12 cellular contexts compared by ENCODE assay signal in the genomic region with DNA sequence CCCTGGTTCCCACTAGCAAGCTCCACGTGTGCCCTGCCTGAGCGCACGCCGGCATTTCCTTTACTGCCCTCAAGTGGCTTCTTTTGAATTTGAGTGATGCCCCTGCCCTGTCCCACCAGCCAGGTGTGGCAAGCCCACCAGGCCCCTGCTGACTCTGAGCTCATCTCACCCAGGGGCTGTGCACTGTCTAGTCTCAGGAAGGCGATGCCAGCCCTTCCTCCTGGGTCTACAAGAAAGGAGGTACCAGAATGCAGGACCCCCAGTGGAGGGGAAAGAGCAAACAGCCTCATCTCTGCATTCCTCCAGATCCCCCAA. TPM values are rescaled to one million over a fixed set of nuclear protein-coding genes. Genes with fewer than 3 reads are reported as not detected.
DNase-seq lines count a peak whose midpoint lies in the region; ATAC-seq and TF ChIP-seq lines count a peak whose summit lies in the region.
"Had no signal": no experiment of that assay in that cellular context is flagged by ENCODE, and none has a peak within 500 bp of the region (broad histone marks: within the 10 kb centered on the region; RNA-seq: fewer than 3 reads in every experiment).

No MANE protein-coding gene starts in this region.

- no peaks in the 10 kb centered on the region for H4K20me1 ChIP-seq in OCI-LY7 (ENCODE audit: insufficient read depth, low read length)

- H3K36me3 ChIP-seq in OCI-LY7 (ENCODE audit: insufficient read depth, low read length) (peaks cover 94% of the 10 kb centered on the region), mucosa of stomach (ENCODE audit: control insufficient read depth, insufficient read depth, low read length) (peaks cover 14% of the 10 kb centered on the region), thymus (ENCODE audit: control insufficient read depth, insufficient read depth) (peaks cover 97% of the 10 kb centered on the region)
- peaks cover 48% of the 10 kb centered on the region for H3K36me3 ChIP-seq in CD8-positive, alpha-beta T cell (ENCODE audit: insufficient read depth, low read length)

- intact Hi-C loops in OCI-LY7 (cut with micrococcal nuclease; ENCODE audit: unreplicated experiment), result loop anchor here (5.0 kb wide), 1 partner anchor 72 kb away; no protein-coding TSS in a partner anchor
- intact Hi-C loops in CD8-positive, alpha-beta T cell (cut with DNase I, micrococcal nuclease), result no loop called here

- H3K9me2 ChIP-seq in OCI-LY7 (ENCODE audit: insufficient read depth, low read length), result no peaks in the 10 kb centered on the region

- H3K4me1 Mint-ChIP-seq in CD8-positive, alpha-beta T cell (ENCODE audit: low read depth), result peaks cover 1% of the 10 kb centered on the region

- no peak overlapping the region for H3K4me3 Mint-ChIP-seq in CD8-positive, alpha-beta T cell
- H3K4me3 Mint-ChIP-seq: activated B cell treated with CpG ODN at 0.5 μM for 24 hours had no signal

- BruUV-seq in OCI-LY7 (replicated peaks; lab: Mats Ljungman, UMichigan), result no TSS peak

- peak overlapping the region; percentile 1 for H3K9ac ChIP-seq in mucosa of stomach (ENCODE audit: low read length)

- no peaks in the 10 kb centered on the region for H3K79me2 ChIP-seq in OCI-LY7 (ENCODE audit: insufficient read depth, low read depth, low read length)

- H3K9me3 ChIP-seq in OCI-LY7 (ENCODE audit: low read length), result no peaks in the 10 kb centered on the region
- H3K9me3 ChIP-seq in mucosa of stomach (ENCODE audit: control insufficient read depth, low read length), result no peaks in the 10 kb centered on the region
- no peaks in the 10 kb centered on the region for H3K9me3 ChIP-seq in thymus (ENCODE audit: control insufficient read depth)
- no peaks in the 10 kb centered on the region for H3K9me3 ChIP-seq in CD8-positive, alpha-beta T cell (ENCODE audit: low read length)

- CTCF ChIA-PET in OCI-LY7 (lab: Charles Lee; ENCODE audit: unreplicated experiment), result interaction anchor here (0.6 kb wide), 1 partner anchor 109 kb away, joined by 3 read pairs; no protein-coding TSS in a partner anchor
- CTCF ChIA-PET in CD8-positive, alpha-beta T cell (lab: Charles Lee), result no interaction called here

- DNase-seq in OCI-LY7 (ENCODE audit: low spot score), result no peak
- DNase-seq in coronary artery (ENCODE audit: low spot score), result no peak
- no peak for DNase-seq in NCI-H2081 (lab: John Stamatoyannopoulos, UW)
- DNase-seq in CD8-positive, alpha-beta T cell, result no peak
- DNase-seq in left lobe of liver (ENCODE audit: low spot score), result no peak
- DNase-seq: activated B cell treated with CpG ODN at 0.5 μM for 24 hours, NCI-H187 treated with DMSO at 0.1 percent for 48 hours had no signal

- TF ChIP-seq CTCF in OCI-LY7 (conservative IDR thresholded peaks at IDR 0.05; ENCODE audit: low read length) (0 out of 2 replicates have a peak, but pooled peaks have one; percentile 27), coronary artery (IDR thresholded peaks at IDR 0.05) (no peak)
- TF ChIP-seq CTCF in CD8-positive, alpha-beta T cell (IDR thresholded peaks at IDR 0.05), result no peak

- no peaks in the 10 kb centered on the region for H3K27me3 Mint-ChIP-seq in CD8-positive, alpha-beta T cell (ENCODE audit: low read depth)
- H3K27me3 Mint-ChIP-seq: activated B cell treated with CpG ODN at 0.5 μM for 24 hours had no signal

- ATAC-seq in CD8-positive, alpha-beta T cell, result no peak
- ATAC-seq in GM18517 (IDR thresholded peaks at IDR 0.05; ENCODE audit: unreplicated experiment), result no peak
- ATAC-seq in left lobe of liver, result no peak

- peaks cover 84% of the 10 kb centered on the region for H3K36me3 Mint-ChIP-seq in CD8-positive, alpha-beta T cell

- H2AFZ ChIP-seq in OCI-LY7 (ENCODE audit: low read length), result no peak overlapping the region

- H3K4me2 ChIP-seq in OCI-LY7 (ENCODE audit: low read length), result no peak overlapping the region

- H3K4me3 ChIP-seq in OCI-LY7 (ENCODE audit: low read depth, low read length, poor library complexity, severe bottlenecking) (no peak overlapping the region), coronary artery (peak overlapping the region; percentile 63), mucosa of stomach (ENCODE audit: low read length) (no peak overlapping the region), thymus (ENCODE audit: low read length) (no peak overlapping the region)
- H3K4me3 ChIP-seq in CD8-positive, alpha-beta T cell (ENCODE audit: low read depth, low read length), result no peak overlapping the region

- no peaks in the 10 kb centered on the region for H3K9me3 Mint-ChIP-seq in CD8-positive, alpha-beta T cell
- H3K9me3 Mint-ChIP-seq: activated B cell treated with CpG ODN at 0.5 μM for 24 hours; activated T-helper 2 cell treated with anti-CD3 and anti-CD28 coated beads, Interferon-gamma antibody, Interleukin-2, Interleukin-4, amounts not matched to agents 10 μg/mL and 5 μg/mL and 100 μg/mL, durations not matched to agents 14 hours and 24 hours and 36 hours had no signal

- no peak overlapping the region for H3K27ac Mint-ChIP-seq in CD8-positive, alpha-beta T cell
- H3K27ac Mint-ChIP-seq: activated B cell treated with CpG ODN at 0.5 μM for 24 hours; activated T-helper 2 cell treated with anti-CD3 and anti-CD28 coated beads, Interferon-gamma antibody, Interleukin-2, Interleukin-4, amounts not matched to agents 10 μg/mL and 5 μg/mL and 100 μg/mL, durations not matched to agents 14 hours and 24 hours and 36 hours had no signal

- POLR2A ChIA-PET in OCI-LY7 (lab: Charles Lee), result no interaction called here
- POLR2A ChIA-PET in CD8-positive, alpha-beta T cell (lab: Charles Lee), result interaction anchor here (1.6 kb wide), 1 partner anchor 83 kb away, joined by 4 read pairs; no protein-coding TSS in a partner anchor

- H3K27ac ChIP-seq in OCI-LY7 (ENCODE audit: low read depth, low read length, poor library complexity, severe bottlenecking) (no peak overlapping the region), coronary artery (peak overlapping the region; percentile 99), thymus (ENCODE audit: low read depth) (peak overlapping the region; percentile 61)
- H3K27ac ChIP-seq in CD8-positive, alpha-beta T cell (ENCODE audit: low read depth, low read length), result no peak overlapping the region

- H3K27me3 ChIP-seq in mucosa of stomach (ENCODE audit: control insufficient read depth, insufficient read depth, low read length) (no peaks in the 10 kb centered on the region), thymus (ENCODE audit: control insufficient read depth, insufficient read depth) (no peaks in the 10 kb centered on the region)
- no peaks in the 10 kb centered on the region for H3K27me3 ChIP-seq in CD8-positive, alpha-beta T cell (ENCODE audit: insufficient read depth, low read length)

- no peaks in the 10 kb centered on the region for H3K4me1 ChIP-seq in OCI-LY7 (ENCODE audit: insufficient read depth, low read length, poor library complexity, severe bottlenecking)
- peaks cover 41% of the 10 kb centered on the region for H3K4me1 ChIP-seq in mucosa of stomach (ENCODE audit: control insufficient read depth, insufficient read depth, low read length)
- H3K4me1 ChIP-seq in thymus (ENCODE audit: control insufficient read depth, insufficient read depth, low read length), result no peaks in the 10 kb centered on the region
- H3K4me1 ChIP-seq in CD8-positive, alpha-beta T cell (ENCODE audit: insufficient read depth, low read length), result no peaks in the 10 kb centered on the region

- WGBS in thymus, result 93% methylated on average over 5 of the region's 5 CpGs

RNA-seq across cellular contexts. Expression of a gene that starts 17.3 kb away (rescaled TPM):
- 0.08 and 0.25 TPM in 2 replicates for total RNA-seq in OCI-LY7 (2014; rRNA removed; shearing (Covaris generic))
- total RNA-seq in OCI-LY7 (2022) (0.67 and 0.74 TPM in 2 replicates), left lobe of liver (0.15 TPM)
- 4.8 TPM for polyA plus RNA-seq in thymus
- under 1 TPM; 0.19 to 0.62 TPM for total RNA-seq in CD8-positive, alpha-beta T cell
- total RNA-seq: activated B cell treated with CpG ODN at 0.5 μM for 24 hours, pulmonary artery endothelial cell had no signal

RNA-seq across cellular contexts. Expression of a gene that starts 48.7 kb away (rescaled TPM):
- total RNA-seq in OCI-LY7 (2014; rRNA removed; shearing (Covaris generic)), result not detected in 2 replicates
- total RNA-seq in OCI-LY7 (2022) (0.25 and 0.28 TPM in 2 replicates), left lobe of liver (4.6 TPM)
- polyA plus RNA-seq in thymus, result 11.3 TPM
- not detected for total RNA-seq in CD8-positive, alpha-beta T cell
- total RNA-seq: activated B cell treated with CpG ODN at 0.5 μM for 24 hours; activated T-helper 2 cell treated with anti-CD3 and anti-CD28 coated beads, Interferon-gamma antibody, Interleukin-2, Interleukin-4, amounts not matched to agents 10 μg/mL and 5 μg/mL and 100 μg/mL, durations not matched to agents 14 hours and 24 hours and 36 hours had no signal

Comparison
In these comparisons a context has a peak if more than half of its experiments do, and no peak if none do; other contexts are left out.
1. H3K27ac ChIP-seq: peak in coronary artery (2 of 2) and thymus (single experiment); none in OCI-LY7 (single experiment) and CD8-positive, alpha-beta T cell (single experiment).